8 cellular contexts compared by ENCODE assay signal in the genomic region with DNA sequence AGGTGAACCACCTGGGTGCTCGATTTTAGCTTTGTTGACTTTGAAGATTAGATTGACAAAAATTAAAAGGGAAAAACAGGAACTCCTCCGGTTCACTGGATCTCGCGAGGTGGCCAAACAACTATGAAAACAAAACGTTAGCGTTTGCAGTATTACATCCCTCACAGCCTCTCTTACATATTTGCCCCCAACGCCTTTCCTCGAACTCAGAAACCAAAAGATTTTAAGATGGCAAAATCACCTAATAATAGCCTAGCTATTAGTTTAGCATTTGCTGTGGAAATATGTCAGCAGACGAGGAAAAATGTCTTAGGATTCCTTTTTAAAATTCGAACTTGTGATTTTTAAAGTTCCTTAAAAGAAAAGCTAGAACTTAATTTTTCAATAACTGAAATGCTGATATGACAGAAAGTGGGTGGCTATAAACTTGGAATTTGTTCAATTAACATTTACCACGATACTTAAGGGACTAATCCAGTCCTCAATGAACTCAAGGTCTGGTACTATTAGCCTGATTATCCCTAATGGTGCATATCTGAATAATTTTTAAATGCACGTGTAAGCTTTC. TPM values are rescaled to one million over a fixed set of nuclear protein-coding genes. Genes with fewer than 3 reads are reported as not detected.
A peak's percentile ranks its signal among the peaks of the same experiment; 100 is the strongest.
DNase-seq lines count a peak whose midpoint lies in the region; ATAC-seq and TF ChIP-seq lines count a peak whose summit lies in the region.

No MANE protein-coding gene starts in this region.

- H3K9me3 ChIP-seq in right atrium auricular region, result no peaks in the 10 kb centered on the region

- DNase-seq in DMS114 treated with DMSO at 0.1 percent for 48 hours (lab: John Stamatoyannopoulos, UW; ENCODE audit: unreplicated experiment), result peak; percentile 85
- peak; percentile 11 for DNase-seq in HT-29 (ENCODE audit: low spot score)
- DNase-seq in right atrium auricular region (ENCODE audit: low spot score), result no peak
- no peak for DNase-seq in middle frontal gyrus (ENCODE audit: extremely low spot score, low spot score)
- DNase-seq in stimulated activated naive CD4-positive, alpha-beta T cell treated with Interleukin-2 at 50 U/mL for 16 hours (lab: John Stamatoyannopoulos, UW), result no peak

- peaks cover 2% of the 10 kb centered on the region for H3K36me3 Mint-ChIP-seq in activated naive CD8-positive, alpha-beta T cell

- H3K4me1 ChIP-seq in right atrium auricular region, result peaks cover 0 to 15% of the 10 kb centered on the region in 2 donors

- peak; percentile 1 for ATAC-seq in GM19468 (IDR thresholded peaks at IDR 0.05; ENCODE audit: extremely low read depth, unreplicated experiment)

- no peaks in the 10 kb centered on the region for H3K27me3 Mint-ChIP-seq in activated naive CD8-positive, alpha-beta T cell

- H3K4me3 Mint-ChIP-seq in activated naive CD8-positive, alpha-beta T cell, result peak overlapping the region; percentile 100

- TF ChIP-seq CTCF in right atrium auricular region (IDR thresholded peaks at IDR 0.05), result no peak

- H3K27ac Mint-ChIP-seq in activated naive CD8-positive, alpha-beta T cell, result peak overlapping the region; percentile 99

- H3K36me3 ChIP-seq in right atrium auricular region, result no peaks in the 10 kb centered on the region

- H3K27ac ChIP-seq in right atrium auricular region (peak overlapping the region; percentile 93 to 98), skin epidermis (peak overlapping the region; percentile 80 to 99 (median 95))

- H3K4me1 Mint-ChIP-seq in activated naive CD8-positive, alpha-beta T cell (ENCODE audit: low read depth), result peaks cover 59% of the 10 kb centered on the region

- H3K27me3 ChIP-seq in right atrium auricular region, result no peaks in the 10 kb centered on the region

- H3K9me3 Mint-ChIP-seq in activated naive CD8-positive, alpha-beta T cell (ENCODE audit: low read depth), result no peaks in the 10 kb centered on the region

- H3K4me3 ChIP-seq in right atrium auricular region (peak overlapping the region; percentile 86 to 88), skin epidermis (peak overlapping the region; percentile 71 to 94 (median 76))

RNA-seq across cellular contexts. Expression of a gene that starts 0.5 kb away (rescaled TPM):
- total RNA-seq in HT-29 (2014; rRNA removed; shearing (Covaris generic)), result 0.65 and 2.2 TPM in 2 replicates
- 10 to 100 TPM in 1 of 2 donors, 1 to 10 TPM in 1; 6.1 to 10.1 TPM for total RNA-seq in right atrium auricular region

RNA-seq across cellular contexts. Expression of a gene that starts 48.2 kb away (rescaled TPM):
- 24.5 and 28.1 TPM in 2 replicates for total RNA-seq in HT-29 (2014; rRNA removed; shearing (Covaris generic))
- 10 to 100 TPM; 21.5 to 22.8 TPM for total RNA-seq in right atrium auricular region

Comparison
In these comparisons a context has a peak if more than half of its experiments do, and no peak if none do; other contexts are left out.
1. DNase-seq: peak in DMS114 treated with DMSO at 0.1 percent for 48 hours (single experiment) and HT-29 (single experiment); none in right atrium auricular region (single experiment), middle frontal gyrus (single experiment) and stimulated activated naive CD4-positive, alpha-beta T cell treated with Interleukin-2 at 50 U/mL for 16 hours (single experiment).